In genomic region chr10:102502337-102503151, GRCh38 we compare ENCODE assay signal across 8 cellular contexts. TPM values are rescaled to one million over a fixed set of nuclear protein-coding genes. Genes with fewer than 3 reads are reported as not detected.
DNase-seq lines count a peak whose midpoint lies in the region; ATAC-seq and TF ChIP-seq lines count a peak whose summit lies in the region.

Gene ACTR1A, minus strand, starts transcription at chr10:102502712. Its CDS starts 65 bp downstream, at chr10:102502647.

- intact Hi-C loops in left colon (cut with DNase I, micrococcal nuclease) = loop anchor here (5.0 to 10.0 kb wide), 2 partner anchors 82 to 210 kb away; partner anchors contain the start of genes ARL3 (in 1 of the 2) and SFXN2 (in 1 of the 2)

- peak; percentile 99 for DNase-seq in NCI-H748 (lab: John Stamatoyannopoulos, UW; ENCODE audit: unreplicated experiment)
- peak; percentile 94 for DNase-seq in activated CD4-positive, alpha-beta T cell treated with anti-CD3 and anti-CD28 coated beads, Interleukin-2, amount 50 U/mL, for 1 hour
- peak; percentile 37 for DNase-seq in cortex of kidney (lab: John Stamatoyannopoulos, UW)
- DNase-seq in left colon = peak; percentile 96 to 98
- DNase-seq in stimulated activated CD4-positive, alpha-beta T cell treated with anti-CD3 and anti-CD28 coated beads, Interleukin-1b, Interleukin-23, amount 100 ng/mL, for 48 hours = peak; percentile 94

- no peak for TF ChIP-seq CTCF in C4-2B (conservative IDR thresholded peaks at IDR 0.05)

- H3K27ac ChIP-seq in C4-2B = peak within 1 kb of the TSS; percentile 74

- peak; percentile 38 for ATAC-seq in GM19372 (IDR thresholded peaks at IDR 0.05; ENCODE audit: low read depth, unreplicated experiment)
- peak; percentile 44 for ATAC-seq in HG03521 (IDR thresholded peaks at IDR 0.05; ENCODE audit: unreplicated experiment)
- peak; percentile 77 for ATAC-seq in left colon

RNA-seq across cellular contexts. Expression of gene ACTR1A, which starts in this region (rescaled TPM):
- total RNA-seq in left colon = 10 to 100 TPM; 78.8 to 79.6 TPM

Comparison
In these comparisons a context has a peak if more than half of its experiments do, and no peak if none do; other contexts are left out.
1. Peak in every context shown above with its lines: DNase-seq, ATAC-seq and H3K27ac ChIP-seq.
2. DNase-seq: peak in every context shown above with its lines; median percentile 99 in NCI-H748; 97 in left colon; 94 in activated CD4-positive, alpha-beta T cell treated with anti-CD3 and anti-CD28 coated beads, Interleukin-2, amount 50 U/mL, for 1 hour; 94 in stimulated activated CD4-positive, alpha-beta T cell treated with anti-CD3 and anti-CD28 coated beads, Interleukin-1b, Interleukin-23, amount 100 ng/mL, for 48 hours; 37 in cortex of kidney.